In the genomic region with DNA sequence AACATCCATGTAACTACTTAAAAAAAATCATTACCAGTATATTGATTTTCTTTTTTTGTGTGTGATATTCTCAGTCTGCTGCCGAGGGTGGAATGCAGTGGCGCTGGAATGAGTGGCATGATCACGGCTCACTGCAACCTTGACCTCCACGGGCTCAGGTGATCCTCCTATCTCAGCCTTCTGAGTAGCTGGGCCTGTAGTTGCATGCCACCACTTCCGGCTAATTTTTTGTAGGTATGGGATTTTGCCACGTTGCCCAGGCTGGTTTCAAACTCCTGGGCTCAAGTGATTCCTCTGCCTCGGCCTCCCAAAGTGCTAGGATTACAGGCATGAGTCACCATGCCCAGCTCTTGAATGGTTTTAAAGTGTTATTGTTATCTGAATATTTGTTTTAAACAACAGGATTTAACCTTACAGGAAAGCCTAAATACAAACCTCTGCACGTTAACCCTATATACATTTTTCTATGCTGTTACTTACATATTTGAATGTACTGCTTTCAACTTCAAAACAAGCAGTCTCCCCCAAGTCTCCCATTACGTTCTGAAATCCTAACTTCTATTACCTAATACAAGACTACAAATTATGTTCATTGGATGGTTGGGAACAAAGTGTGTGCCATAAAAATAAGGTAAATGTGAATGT, we compare ENCODE assay signal across 1 cellular context.
A peak's percentile ranks its signal among the peaks of the same experiment; 100 is the strongest.
TF ChIP-seq lines count a peak whose summit lies in the region.

No MANE protein-coding gene starts in this region.

TF ChIP-seq in HepG2, 621 proteins besides CTCF, POLR2A, EP300 and RAD21 (continued from another document and continues in another):
- no peak for TF ChIP-seq POLR2G (IDR thresholded peaks at IDR 0.05; ENCODE audit: low read depth, low read length)
- TF ChIP-seq, protein P1, sequence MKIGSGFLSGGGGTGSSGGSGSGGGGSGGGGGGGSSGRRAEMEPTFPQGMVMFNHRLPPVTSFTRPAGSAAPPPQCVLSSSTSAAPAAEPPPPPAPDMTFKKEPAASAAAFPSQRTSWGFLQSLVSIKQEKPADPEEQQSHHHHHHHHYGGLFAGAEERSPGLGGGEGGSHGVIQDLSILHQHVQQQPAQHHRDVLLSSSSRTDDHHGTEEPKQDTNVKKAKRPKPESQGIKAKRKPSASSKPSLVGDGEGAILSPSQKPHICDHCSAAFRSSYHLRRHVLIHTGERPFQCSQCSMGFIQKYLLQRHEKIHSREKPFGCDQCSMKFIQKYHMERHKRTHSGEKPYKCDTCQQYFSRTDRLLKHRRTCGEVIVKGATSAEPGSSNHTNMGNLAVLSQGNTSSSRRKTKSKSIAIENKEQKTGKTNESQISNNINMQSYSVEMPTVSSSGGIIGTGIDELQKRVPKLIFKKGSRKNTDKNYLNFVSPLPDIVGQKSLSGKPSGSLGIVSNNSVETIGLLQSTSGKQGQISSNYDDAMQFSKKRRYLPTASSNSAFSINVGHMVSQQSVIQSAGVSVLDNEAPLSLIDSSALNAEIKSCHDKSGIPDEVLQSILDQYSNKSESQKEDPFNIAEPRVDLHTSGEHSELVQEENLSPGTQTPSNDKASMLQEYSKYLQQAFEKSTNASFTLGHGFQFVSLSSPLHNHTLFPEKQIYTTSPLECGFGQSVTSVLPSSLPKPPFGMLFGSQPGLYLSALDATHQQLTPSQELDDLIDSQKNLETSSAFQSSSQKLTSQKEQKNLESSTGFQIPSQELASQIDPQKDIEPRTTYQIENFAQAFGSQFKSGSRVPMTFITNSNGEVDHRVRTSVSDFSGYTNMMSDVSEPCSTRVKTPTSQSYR (CRISPR knock-in tag; IDR thresholded peaks at IDR 0.05; ENCODE audit: borderline replicate concordance) = no peak
- peak; percentile 45 for TF ChIP-seq SKI (IDR thresholded peaks at IDR 0.05; ENCODE audit: partially characterized antibody)
- no peak for TF ChIP-seq MTA1 (CRISPR knock-in tag; IDR thresholded peaks at IDR 0.05; ENCODE audit: borderline replicate concordance)
- TF ChIP-seq, protein P2, sequence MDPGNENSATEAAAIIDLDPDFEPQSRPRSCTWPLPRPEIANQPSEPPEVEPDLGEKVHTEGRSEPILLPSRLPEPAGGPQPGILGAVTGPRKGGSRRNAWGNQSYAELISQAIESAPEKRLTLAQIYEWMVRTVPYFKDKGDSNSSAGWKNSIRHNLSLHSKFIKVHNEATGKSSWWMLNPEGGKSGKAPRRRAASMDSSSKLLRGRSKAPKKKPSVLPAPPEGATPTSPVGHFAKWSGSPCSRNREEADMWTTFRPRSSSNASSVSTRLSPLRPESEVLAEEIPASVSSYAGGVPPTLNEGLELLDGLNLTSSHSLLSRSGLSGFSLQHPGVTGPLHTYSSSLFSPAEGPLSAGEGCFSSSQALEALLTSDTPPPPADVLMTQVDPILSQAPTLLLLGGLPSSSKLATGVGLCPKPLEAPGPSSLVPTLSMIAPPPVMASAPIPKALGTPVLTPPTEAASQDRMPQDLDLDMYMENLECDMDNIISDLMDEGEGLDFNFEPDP (CRISPR knock-in tag; conservative IDR thresholded peaks at IDR 0.05) = no peak
- peak; percentile 29 for TF ChIP-seq TBL1XR1 (IDR thresholded peaks at IDR 0.05; ENCODE audit: borderline replicate concordance, low read length, partially characterized antibody)
- TF ChIP-seq, protein P3, sequence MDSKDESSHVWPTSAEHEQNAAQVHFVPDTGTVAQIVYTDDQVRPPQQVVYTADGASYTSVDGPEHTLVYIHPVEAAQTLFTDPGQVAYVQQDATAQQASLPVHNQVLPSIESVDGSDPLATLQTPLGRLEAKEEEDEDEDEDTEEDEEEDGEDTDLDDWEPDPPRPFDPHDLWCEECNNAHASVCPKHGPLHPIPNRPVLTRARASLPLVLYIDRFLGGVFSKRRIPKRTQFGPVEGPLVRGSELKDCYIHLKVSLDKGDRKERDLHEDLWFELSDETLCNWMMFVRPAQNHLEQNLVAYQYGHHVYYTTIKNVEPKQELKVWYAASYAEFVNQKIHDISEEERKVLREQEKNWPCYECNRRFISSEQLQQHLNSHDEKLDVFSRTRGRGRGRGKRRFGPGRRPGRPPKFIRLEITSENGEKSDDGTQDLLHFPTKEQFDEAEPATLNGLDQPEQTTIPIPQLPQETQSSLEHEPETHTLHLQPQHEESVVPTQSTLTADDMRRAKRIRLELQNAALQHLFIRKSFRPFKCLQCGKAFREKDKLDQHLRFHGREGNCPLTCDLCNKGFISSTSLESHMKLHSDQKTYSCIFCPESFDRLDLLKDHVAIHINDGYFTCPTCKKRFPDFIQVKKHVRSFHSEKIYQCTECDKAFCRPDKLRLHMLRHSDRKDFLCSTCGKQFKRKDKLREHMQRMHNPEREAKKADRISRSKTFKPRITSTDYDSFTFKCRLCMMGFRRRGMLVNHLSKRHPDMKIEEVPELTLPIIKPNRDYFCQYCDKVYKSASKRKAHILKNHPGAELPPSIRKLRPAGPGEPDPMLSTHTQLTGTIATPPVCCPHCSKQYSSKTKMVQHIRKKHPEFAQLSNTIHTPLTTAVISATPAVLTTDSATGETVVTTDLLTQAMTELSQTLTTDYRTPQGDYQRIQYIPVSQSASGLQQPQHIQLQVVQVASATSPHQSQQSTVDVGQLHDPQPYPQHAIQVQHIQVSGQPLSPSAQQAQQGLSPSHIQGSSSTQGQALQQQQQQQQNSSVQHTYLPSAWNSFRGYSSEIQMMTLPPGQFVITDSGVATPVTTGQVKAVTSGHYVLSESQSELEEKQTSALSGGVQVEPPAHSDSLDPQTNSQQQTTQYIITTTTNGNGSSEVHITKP (CRISPR knock-in tag; IDR thresholded peaks at IDR 0.05; ENCODE audit: low read depth) = no peak
- TF ChIP-seq, protein P4, sequence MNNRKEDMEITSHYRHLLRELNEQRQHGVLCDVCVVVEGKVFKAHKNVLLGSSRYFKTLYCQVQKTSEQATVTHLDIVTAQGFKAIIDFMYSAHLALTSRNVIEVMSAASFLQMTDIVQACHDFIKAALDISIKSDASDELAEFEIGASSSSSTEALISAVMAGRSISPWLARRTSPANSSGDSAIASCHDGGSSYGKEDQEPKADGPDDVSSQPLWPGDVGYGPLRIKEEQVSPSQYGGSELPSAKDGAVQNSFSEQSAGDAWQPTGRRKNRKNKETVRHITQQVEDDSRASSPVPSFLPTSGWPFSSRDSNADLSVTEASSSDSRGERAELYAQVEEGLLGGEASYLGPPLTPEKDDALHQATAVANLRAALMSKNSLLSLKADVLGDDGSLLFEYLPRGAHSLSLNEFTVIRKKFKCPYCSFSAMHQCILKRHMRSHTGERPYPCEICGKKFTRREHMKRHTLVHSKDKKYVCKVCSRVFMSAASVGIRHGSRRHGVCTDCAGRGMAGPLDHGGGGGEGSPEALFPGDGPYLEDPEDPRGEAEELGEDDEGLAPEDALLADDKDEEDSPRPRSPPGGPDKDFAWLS (CRISPR knock-in tag; IDR thresholded peaks at IDR 0.05; ENCODE audit: borderline replicate concordance) = no peak
- TF ChIP-seq ATAD3A (CRISPR knock-in tag; IDR thresholded peaks at IDR 0.05) = no peak
- TF ChIP-seq, protein P5, sequence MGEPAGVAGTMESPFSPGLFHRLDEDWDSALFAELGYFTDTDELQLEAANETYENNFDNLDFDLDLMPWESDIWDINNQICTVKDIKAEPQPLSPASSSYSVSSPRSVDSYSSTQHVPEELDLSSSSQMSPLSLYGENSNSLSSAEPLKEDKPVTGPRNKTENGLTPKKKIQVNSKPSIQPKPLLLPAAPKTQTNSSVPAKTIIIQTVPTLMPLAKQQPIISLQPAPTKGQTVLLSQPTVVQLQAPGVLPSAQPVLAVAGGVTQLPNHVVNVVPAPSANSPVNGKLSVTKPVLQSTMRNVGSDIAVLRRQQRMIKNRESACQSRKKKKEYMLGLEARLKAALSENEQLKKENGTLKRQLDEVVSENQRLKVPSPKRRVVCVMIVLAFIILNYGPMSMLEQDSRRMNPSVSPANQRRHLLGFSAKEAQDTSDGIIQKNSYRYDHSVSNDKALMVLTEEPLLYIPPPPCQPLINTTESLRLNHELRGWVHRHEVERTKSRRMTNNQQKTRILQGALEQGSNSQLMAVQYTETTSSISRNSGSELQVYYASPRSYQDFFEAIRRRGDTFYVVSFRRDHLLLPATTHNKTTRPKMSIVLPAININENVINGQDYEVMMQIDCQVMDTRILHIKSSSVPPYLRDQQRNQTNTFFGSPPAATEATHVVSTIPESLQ (CRISPR knock-in tag; conservative IDR thresholded peaks at IDR 0.05) = no peak
- TF ChIP-seq ZNF660 (CRISPR knock-in tag; IDR thresholded peaks at IDR 0.05; ENCODE audit: borderline replicate concordance, low read depth) = no peak
- peak; percentile 74 for TF ChIP-seq ELF1 (CRISPR knock-in tag; IDR thresholded peaks at IDR 0.05)
- TF ChIP-seq PITX1 (CRISPR knock-in tag; IDR thresholded peaks at IDR 0.05) = peak; percentile 56; the same call in 1 of the 2 replicates
- TF ChIP-seq, protein P6, sequence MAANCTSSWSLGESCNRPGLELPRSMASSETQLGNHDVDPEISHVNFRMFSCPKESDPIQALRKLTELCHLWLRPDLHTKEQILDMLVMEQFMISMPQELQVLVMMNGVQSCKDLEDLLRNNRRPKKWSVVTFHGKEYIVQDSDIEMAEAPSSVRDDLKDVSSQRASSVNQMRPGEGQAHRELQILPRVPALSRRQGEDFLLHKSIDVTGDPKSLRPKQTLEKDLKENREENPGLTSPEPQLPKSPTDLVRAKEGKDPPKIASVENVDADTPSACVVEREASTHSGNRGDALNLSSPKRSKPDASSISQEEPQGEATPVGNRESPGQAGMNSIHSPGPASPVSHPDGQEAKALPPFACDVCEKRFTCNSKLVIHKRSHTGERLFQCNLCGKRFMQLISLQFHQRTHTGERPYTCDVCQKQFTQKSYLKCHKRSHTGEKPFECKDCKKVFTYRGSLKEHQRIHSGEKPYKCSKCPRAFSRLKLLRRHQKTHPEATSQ (CRISPR knock-in tag; IDR thresholded peaks at IDR 0.05; ENCODE audit: borderline replicate concordance) = no peak
- TF ChIP-seq RXRA (CRISPR knock-in tag; IDR thresholded peaks at IDR 0.05) = peak; percentile 62; the same call in 1 of the 2 replicates
- no peak for TF ChIP-seq ZNF326 (CRISPR knock-in tag; IDR thresholded peaks at IDR 0.05; ENCODE audit: borderline replicate concordance)
- TF ChIP-seq SOX6 (IDR thresholded peaks at IDR 0.05) = no peak
- peak; percentile 62 for TF ChIP-seq SOX6 (CRISPR knock-in tag; IDR thresholded peaks at IDR 0.05)
- TF ChIP-seq, protein P7, sequence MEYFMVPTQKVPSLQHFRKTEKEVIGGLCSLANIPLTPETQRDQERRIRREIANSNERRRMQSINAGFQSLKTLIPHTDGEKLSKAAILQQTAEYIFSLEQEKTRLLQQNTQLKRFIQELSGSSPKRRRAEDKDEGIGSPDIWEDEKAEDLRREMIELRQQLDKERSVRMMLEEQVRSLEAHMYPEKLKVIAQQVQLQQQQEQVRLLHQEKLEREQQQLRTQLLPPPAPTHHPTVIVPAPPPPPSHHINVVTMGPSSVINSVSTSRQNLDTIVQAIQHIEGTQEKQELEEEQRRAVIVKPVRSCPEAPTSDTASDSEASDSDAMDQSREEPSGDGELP (IDR thresholded peaks at IDR 0.05; ENCODE audit: borderline replicate concordance, low read depth) = peak; percentile 48; the same call in 1 of the 2 replicates
- peak; percentile 92 for TF ChIP-seq KAT2B (IDR thresholded peaks at IDR 0.05; ENCODE audit: borderline replicate concordance, low read depth, low read length)
- TF ChIP-seq GATAD2A (CRISPR knock-in tag; IDR thresholded peaks at IDR 0.05) = peak; percentile 81
- TF ChIP-seq RCOR2 (CRISPR knock-in tag; IDR thresholded peaks at IDR 0.05) = 0 out of 2 replicates have a peak, but pooled peaks have one; percentile 45
- TF ChIP-seq, protein P8, sequence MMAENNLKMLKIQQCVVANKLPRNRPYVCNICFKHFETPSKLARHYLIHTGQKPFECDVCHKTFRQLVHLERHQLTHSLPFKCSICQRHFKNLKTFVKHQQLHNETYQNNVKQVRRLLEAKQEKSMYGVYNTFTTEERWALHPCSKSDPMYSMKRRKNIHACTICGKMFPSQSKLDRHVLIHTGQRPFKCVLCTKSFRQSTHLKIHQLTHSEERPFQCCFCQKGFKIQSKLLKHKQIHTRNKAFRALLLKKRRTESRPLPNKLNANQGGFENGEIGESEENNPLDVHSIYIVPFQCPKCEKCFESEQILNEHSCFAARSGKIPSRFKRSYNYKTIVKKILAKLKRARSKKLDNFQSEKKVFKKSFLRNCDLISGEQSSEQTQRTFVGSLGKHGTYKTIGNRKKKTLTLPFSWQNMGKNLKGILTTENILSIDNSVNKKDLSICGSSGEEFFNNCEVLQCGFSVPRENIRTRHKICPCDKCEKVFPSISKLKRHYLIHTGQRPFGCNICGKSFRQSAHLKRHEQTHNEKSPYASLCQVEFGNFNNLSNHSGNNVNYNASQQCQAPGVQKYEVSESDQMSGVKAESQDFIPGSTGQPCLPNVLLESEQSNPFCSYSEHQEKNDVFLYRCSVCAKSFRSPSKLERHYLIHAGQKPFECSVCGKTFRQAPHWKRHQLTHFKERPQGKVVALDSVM (CRISPR knock-in tag; IDR thresholded peaks at IDR 0.05) = peak; percentile 96
- no peak for TF ChIP-seq TAF15 (IDR thresholded peaks at IDR 0.05; ENCODE audit: low read depth, low read length, poor library complexity, severe bottlenecking)
- no peak for TF ChIP-seq SIN3A (IDR thresholded peaks at IDR 0.05; ENCODE audit: borderline replicate concordance, low read depth, low read length)
- TF ChIP-seq NCOA2 (CRISPR knock-in tag; IDR thresholded peaks at IDR 0.05) = peak; percentile 52
- no peak for TF ChIP-seq SIN3B (IDR thresholded peaks at IDR 0.05; ENCODE audit: low read length)
- TF ChIP-seq SCMH1 (CRISPR knock-in tag; IDR thresholded peaks at IDR 0.05; ENCODE audit: borderline replicate concordance) = no peak
- TF ChIP-seq ZNF292 (CRISPR knock-in tag; IDR thresholded peaks at IDR 0.05; ENCODE audit: borderline replicate concordance, low read depth) = peak; percentile 71; the same call in 1 of the 2 replicates
- TF ChIP-seq CEBPG (CRISPR knock-in tag; IDR thresholded peaks at IDR 0.05) = no peak
- TF ChIP-seq ZNF282 (IDR thresholded peaks at IDR 0.05; ENCODE audit: partially characterized antibody) = no peak
- TF ChIP-seq, protein P9, sequence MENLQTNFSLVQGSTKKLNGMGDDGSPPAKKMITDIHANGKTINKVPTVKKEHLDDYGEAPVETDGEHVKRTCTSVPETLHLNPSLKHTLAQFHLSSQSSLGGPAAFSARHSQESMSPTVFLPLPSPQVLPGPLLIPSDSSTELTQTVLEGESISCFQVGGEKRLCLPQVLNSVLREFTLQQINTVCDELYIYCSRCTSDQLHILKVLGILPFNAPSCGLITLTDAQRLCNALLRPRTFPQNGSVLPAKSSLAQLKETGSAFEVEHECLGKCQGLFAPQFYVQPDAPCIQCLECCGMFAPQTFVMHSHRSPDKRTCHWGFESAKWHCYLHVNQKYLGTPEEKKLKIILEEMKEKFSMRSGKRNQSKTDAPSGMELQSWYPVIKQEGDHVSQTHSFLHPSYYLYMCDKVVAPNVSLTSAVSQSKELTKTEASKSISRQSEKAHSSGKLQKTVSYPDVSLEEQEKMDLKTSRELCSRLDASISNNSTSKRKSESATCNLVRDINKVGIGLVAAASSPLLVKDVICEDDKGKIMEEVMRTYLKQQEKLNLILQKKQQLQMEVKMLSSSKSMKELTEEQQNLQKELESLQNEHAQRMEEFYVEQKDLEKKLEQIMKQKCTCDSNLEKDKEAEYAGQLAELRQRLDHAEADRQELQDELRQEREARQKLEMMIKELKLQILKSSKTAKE (CRISPR knock-in tag; IDR thresholded peaks at IDR 0.05; ENCODE audit: borderline replicate concordance) = no peak
- no peak for TF ChIP-seq ZNF7 (CRISPR knock-in tag; IDR thresholded peaks at IDR 0.05)
- TF ChIP-seq SNRNP70 (IDR thresholded peaks at IDR 0.05; ENCODE audit: low read depth, low read length) = no peak
- TF ChIP-seq, protein P10, sequence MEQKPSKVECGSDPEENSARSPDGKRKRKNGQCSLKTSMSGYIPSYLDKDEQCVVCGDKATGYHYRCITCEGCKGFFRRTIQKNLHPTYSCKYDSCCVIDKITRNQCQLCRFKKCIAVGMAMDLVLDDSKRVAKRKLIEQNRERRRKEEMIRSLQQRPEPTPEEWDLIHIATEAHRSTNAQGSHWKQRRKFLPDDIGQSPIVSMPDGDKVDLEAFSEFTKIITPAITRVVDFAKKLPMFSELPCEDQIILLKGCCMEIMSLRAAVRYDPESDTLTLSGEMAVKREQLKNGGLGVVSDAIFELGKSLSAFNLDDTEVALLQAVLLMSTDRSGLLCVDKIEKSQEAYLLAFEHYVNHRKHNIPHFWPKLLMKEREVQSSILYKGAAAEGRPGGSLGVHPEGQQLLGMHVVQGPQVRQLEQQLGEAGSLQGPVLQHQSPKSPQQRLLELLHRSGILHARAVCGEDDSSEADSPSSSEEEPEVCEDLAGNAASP (CRISPR knock-in tag; IDR thresholded peaks at IDR 0.05; ENCODE audit: borderline replicate concordance) = 0 out of 2 replicates have a peak, but pooled peaks have one; percentile 32
